Comparison of ENCODE assay signal across 1 cellular context in the genomic region with DNA sequence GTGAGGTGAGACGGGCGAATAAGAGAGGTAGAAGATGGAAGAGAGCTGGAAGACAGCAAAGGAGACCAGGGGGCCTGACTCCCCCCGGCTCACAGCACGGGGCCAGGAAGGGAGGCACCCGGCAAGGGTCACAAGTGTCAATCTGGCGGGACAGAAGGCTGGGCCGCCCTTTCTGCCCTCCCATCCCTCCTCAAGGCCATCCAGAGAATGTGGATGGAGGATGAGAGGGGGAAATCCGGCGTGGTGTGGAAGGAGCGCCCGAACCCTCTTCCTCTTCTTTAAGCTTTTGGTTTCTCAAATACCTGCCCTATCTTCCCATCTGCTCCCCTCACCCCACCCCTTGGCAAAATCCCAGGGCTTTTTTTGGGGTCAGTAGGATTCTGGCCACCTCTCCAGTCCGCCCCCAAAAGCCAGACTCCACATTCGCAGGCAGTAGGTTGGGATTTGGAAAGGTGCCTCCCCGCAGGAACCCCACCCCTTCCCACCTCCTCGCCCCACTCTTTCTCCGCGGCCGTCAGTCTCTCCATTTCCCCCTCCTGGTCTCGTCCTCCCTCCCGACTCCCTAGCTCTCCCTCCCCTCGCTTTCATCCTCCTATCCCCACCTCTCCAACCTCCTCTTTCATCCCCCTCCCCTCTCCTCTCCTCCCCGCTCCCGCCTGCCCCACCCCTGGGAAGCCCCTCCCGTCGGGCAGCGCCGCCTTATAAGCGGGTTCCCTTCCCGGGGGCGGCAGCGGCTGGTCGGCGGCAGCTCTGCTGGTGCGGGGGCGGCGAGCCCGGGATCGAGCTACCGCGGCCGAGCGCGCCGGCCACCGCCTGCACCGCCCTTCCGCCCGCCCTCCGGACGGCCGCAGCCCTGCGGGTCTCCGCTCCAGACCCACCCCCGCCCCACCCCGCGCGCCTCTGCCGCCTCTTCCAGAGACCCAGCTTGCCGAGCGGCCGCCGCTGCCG.
A peak's percentile ranks its signal among the peaks of the same experiment; 100 is the strongest.
TF ChIP-seq lines count a peak whose summit lies in the region.

Gene PTMS (plus strand): TSS at position 730 of the 948 bp plus-strand sequence. CDS start 343 bp downstream, outside the sequence.

TF ChIP-seq in K562, 482 proteins besides CTCF, POLR2A, EP300 and RAD21 (continued from another document and continues in another):
- TF ChIP-seq NCOA2 (IDR thresholded peaks at IDR 0.05; ENCODE audit: partially characterized antibody in 2 of 2) (no peak), TCF7 (IDR thresholded peaks at IDR 0.05; ENCODE audit: borderline replicate concordance) (no peak), ZNF140 (CRISPR knock-in tag; IDR thresholded peaks at IDR 0.05) (no peak), ZFP36 (IDR thresholded peaks at IDR 0.05; ENCODE audit: low read depth, low read length, partially characterized antibody) (no peak), TFE3 (CRISPR knock-in tag; IDR thresholded peaks at IDR 0.05) (no peak), SRSF7 (optimal IDR thresholded peaks at IDR 0.05; ENCODE audit: low read depth, low read length) (no peak), ZNF3 (CRISPR knock-in tag; IDR thresholded peaks at IDR 0.05) (no peak), RBBP5 (IDR thresholded peaks at IDR 0.05; ENCODE audit: borderline replicate concordance, insufficient read depth, low read length, poor library complexity, severe bottlenecking) (peak; percentile 48), POLR2AphosphoS5 (IDR thresholded peaks at IDR 0.05; ENCODE audit: control insufficient read depth, insufficient read depth, low read depth, low read length) (peak; percentile 38; the same call in 1 of the 2 replicates), MTA1 (IDR thresholded peaks at IDR 0.05; ENCODE audit: borderline replicate concordance) (peak; percentile 47; the same call in 1 of the 2 replicates), ZNF311 (CRISPR knock-in tag; IDR thresholded peaks at IDR 0.05) (no peak), ZNF445 (CRISPR knock-in tag; IDR thresholded peaks at IDR 0.05; ENCODE audit: low read depth) (no peak), BCOR (IDR thresholded peaks at IDR 0.05) (0 out of 2 replicates have a peak, but pooled peaks have one; percentile 18), XRCC3 (IDR thresholded peaks at IDR 0.05) (no peak), ZNF133 (CRISPR knock-in tag; IDR thresholded peaks at IDR 0.05) (no peak), CBFA2T2 (conservative IDR thresholded peaks at IDR 0.05) (no peak), SMARCA5 (IDR thresholded peaks at IDR 0.05) (no peak), FOSL1 (tag; conservative IDR thresholded peaks at IDR 0.05) (no peak; the same call in 1 of the 2 replicates), TAF9B (IDR thresholded peaks at IDR 0.05; ENCODE audit: partially characterized antibody) (no peak), ZBTB9 (CRISPR knock-in tag; IDR thresholded peaks at IDR 0.05) (no peak), EGR1 (conservative IDR thresholded peaks at IDR 0.05) (peak; percentile 94), ELF4 (CRISPR knock-in tag; IDR thresholded peaks at IDR 0.05) (no peak), ZNF347 (CRISPR knock-in tag; IDR thresholded peaks at IDR 0.05; ENCODE audit: low read depth) (no peak), POLR2G (IDR thresholded peaks at IDR 0.05; ENCODE audit: low read depth, low read length) (peak; percentile 78), PHF21A (IDR thresholded peaks at IDR 0.05; ENCODE audit: borderline replicate concordance, low read depth) (0 out of 2 replicates have a peak, but pooled peaks have one; percentile 57), L3MBTL2 (IDR thresholded peaks at IDR 0.05) (no peak), EHMT2 (IDR thresholded peaks at IDR 0.05) (no peak), SNAPC5 (CRISPR knock-in tag; IDR thresholded peaks at IDR 0.05) (no peak), ZNF197 (CRISPR knock-in tag; IDR thresholded peaks at IDR 0.05; ENCODE audit: low read depth) (no peak), NRF1 (conservative IDR thresholded peaks at IDR 0.05 in 1 of 2, IDR thresholded peaks at IDR 0.05 in 1 of 2) (no peak), XRCC5 (IDR thresholded peaks at IDR 0.05; ENCODE audit: low read depth, low read length) (no peak), GATAD2B (IDR thresholded peaks at IDR 0.05; ENCODE audit: borderline replicate concordance) (no peak), MEIS2 (IDR thresholded peaks at IDR 0.05; ENCODE audit: partially characterized antibody) (no peak), KDM5B (IDR thresholded peaks at IDR 0.05; ENCODE audit: insufficient replicate concordance, low read depth, low read length) (peak; percentile 72), YBX1 (IDR thresholded peaks at IDR 0.05) (no peak), ZNF354B (CRISPR knock-in tag; IDR thresholded peaks at IDR 0.05) (no peak), SAFB (IDR thresholded peaks at IDR 0.05; ENCODE audit: borderline replicate concordance, low read depth, low read length) (no peak), MGA (IDR thresholded peaks at IDR 0.05) (no peak)
- TF ChIP-seq, protein P1, sequence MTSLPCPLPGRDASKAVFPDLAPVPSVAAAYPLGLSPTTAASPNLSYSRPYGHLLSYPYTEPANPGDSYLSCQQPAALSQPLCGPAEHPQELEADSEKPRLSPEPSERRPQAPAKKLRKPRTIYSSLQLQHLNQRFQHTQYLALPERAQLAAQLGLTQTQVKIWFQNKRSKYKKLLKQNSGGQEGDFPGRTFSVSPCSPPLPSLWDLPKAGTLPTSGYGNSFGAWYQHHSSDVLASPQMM (CRISPR knock-in tag; IDR thresholded peaks at IDR 0.05), result no peak
- TF ChIP-seq, protein P2, sequence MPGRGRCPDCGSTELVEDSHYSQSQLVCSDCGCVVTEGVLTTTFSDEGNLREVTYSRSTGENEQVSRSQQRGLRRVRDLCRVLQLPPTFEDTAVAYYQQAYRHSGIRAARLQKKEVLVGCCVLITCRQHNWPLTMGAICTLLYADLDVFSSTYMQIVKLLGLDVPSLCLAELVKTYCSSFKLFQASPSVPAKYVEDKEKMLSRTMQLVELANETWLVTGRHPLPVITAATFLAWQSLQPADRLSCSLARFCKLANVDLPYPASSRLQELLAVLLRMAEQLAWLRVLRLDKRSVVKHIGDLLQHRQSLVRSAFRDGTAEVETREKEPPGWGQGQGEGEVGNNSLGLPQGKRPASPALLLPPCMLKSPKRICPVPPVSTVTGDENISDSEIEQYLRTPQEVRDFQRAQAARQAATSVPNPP (IDR thresholded peaks at IDR 0.05; ENCODE audit: borderline replicate concordance, insufficient read depth, insufficient read length), result no peak
- TF ChIP-seq, protein P3, sequence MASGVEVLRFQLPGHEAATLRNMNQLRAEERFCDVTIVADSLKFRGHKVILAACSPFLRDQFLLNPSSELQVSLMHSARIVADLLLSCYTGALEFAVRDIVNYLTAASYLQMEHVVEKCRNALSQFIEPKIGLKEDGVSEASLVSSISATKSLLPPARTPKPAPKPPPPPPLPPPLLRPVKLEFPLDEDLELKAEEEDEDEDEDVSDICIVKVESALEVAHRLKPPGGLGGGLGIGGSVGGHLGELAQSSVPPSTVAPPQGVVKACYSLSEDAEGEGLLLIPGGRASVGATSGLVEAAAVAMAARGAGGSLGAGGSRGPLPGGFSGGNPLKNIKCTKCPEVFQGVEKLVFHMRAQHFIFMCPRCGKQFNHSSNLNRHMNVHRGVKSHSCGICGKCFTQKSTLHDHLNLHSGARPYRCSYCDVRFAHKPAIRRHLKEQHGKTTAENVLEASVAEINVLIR (CRISPR knock-in tag; IDR thresholded peaks at IDR 0.05), result no peak
- TF ChIP-seq, protein P4, sequence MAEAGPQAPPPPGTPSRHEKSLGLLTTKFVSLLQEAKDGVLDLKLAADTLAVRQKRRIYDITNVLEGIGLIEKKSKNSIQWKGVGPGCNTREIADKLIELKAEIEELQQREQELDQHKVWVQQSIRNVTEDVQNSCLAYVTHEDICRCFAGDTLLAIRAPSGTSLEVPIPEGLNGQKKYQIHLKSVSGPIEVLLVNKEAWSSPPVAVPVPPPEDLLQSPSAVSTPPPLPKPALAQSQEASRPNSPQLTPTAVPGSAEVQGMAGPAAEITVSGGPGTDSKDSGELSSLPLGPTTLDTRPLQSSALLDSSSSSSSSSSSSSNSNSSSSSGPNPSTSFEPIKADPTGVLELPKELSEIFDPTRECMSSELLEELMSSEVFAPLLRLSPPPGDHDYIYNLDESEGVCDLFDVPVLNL (CRISPR knock-in tag; IDR thresholded peaks at IDR 0.05; ENCODE audit: low read depth), result no peak
